ENCODE assay signal across 8 cellular contexts in genomic region chr16:2969545-2970521, GRCh38. TPM values are rescaled to one million over a fixed set of nuclear protein-coding genes. Genes with fewer than 3 reads are reported as not detected.
DNase-seq lines count a peak whose midpoint lies in the region; ATAC-seq and TF ChIP-seq lines count a peak whose summit lies in the region.

No MANE protein-coding gene starts in this region.

- H3K4me3 ChIP-seq in epithelial cell of esophagus (ENCODE audit: low read length) = peak overlapping the region; percentile 47
- peak overlapping the region; percentile 57 for H3K4me3 ChIP-seq in mononuclear cell (ENCODE audit: low read length)

- H3K4me3 Mint-ChIP-seq in activated CD8-positive, alpha-beta memory T cell treated with anti-CD3 and anti-CD28 coated beads, Interleukin-2, amount 10 ng/mL, durations not matched to agents 7 days and 5 days = peak overlapping the region; percentile 73

- peak; percentile 45 for TF ChIP-seq CTCF in epithelial cell of esophagus (IDR thresholded peaks at IDR 0.05; ENCODE audit: insufficient read depth, low read depth, low read length, missing control alignments)

- ATAC-seq in HG03045 (IDR thresholded peaks at IDR 0.05; ENCODE audit: unreplicated experiment) = peak; percentile 39
- ATAC-seq in activated CD8-positive, alpha-beta memory T cell treated with anti-CD3 and anti-CD28 coated beads, Interleukin-2, amount 10 ng/mL, durations not matched to agents 7 days and 5 days = peak; percentile 71

- peak; percentile 62 to 74 for DNase-seq in NCI-H2081 (lab: John Stamatoyannopoulos, UW)
- DNase-seq in NCI-H2081 treated with DMSO at 0.1 percent for 48 hours (lab: John Stamatoyannopoulos, UW) = no peak
- peak; percentile 81 for DNase-seq in NOMO-1 treated with DMSO at 0.1 percent for 48 hours (lab: John Stamatoyannopoulos, UW; ENCODE audit: unreplicated experiment)
- DNase-seq in activated CD8-positive, alpha-beta memory T cell treated with anti-CD3 and anti-CD28 coated beads, Interleukin-2, amount 10 ng/mL, durations not matched to agents 7 days and 5 days = peak; percentile 91
- peak; percentile 79 for DNase-seq in epithelial cell of esophagus (ENCODE audit: low read depth)
- DNase-seq in stimulated activated CD8-positive, alpha-beta memory T cell treated with anti-CD3 and anti-CD28 coated beads, Interleukin-7, amount 100 ng/mL, for 4 hours (ENCODE audit: low read depth in 2 of 2) = peak; percentile 25 to 61

- H3K27me3 Mint-ChIP-seq in activated CD8-positive, alpha-beta memory T cell treated with anti-CD3 and anti-CD28 coated beads, Interleukin-2, amount 10 ng/mL, durations not matched to agents 7 days and 5 days = peaks cover 15% of the 10 kb centered on the region

- no peaks in the 10 kb centered on the region for H3K9me3 ChIP-seq in mononuclear cell (ENCODE audit: low read depth, low read length)

- peaks cover 49% of the 10 kb centered on the region for H3K4me1 ChIP-seq in mononuclear cell (ENCODE audit: insufficient read depth, low read length)

- H3K27ac Mint-ChIP-seq in activated CD8-positive, alpha-beta memory T cell treated with anti-CD3 and anti-CD28 coated beads, Interleukin-2, amount 10 ng/mL, durations not matched to agents 7 days and 5 days = peak overlapping the region; percentile 77

- H3K9me3 Mint-ChIP-seq in activated CD8-positive, alpha-beta memory T cell treated with anti-CD3 and anti-CD28 coated beads, Interleukin-2, amount 10 ng/mL, durations not matched to agents 7 days and 5 days (ENCODE audit: low read depth) = no peaks in the 10 kb centered on the region

- CTCF ChIA-PET in activated CD8-positive, alpha-beta memory T cell treated with anti-CD3 and anti-CD28 coated beads, Interleukin-2, amount 10 ng/mL, durations not matched to agents 7 days and 5 days (lab: Charles Lee) = interaction anchor here (0.5 to 2.0 kb wide), 19 partner anchors 8 to 363 kb away, joined by 3 to 28 read pairs (median 3); partner anchors contain the start of genes PKMYT1 and TNFRSF12A

- H3K27me3 ChIP-seq in mononuclear cell (ENCODE audit: insufficient read depth, low read length) = peaks cover 24% of the 10 kb centered on the region

- H3K36me3 Mint-ChIP-seq in activated CD8-positive, alpha-beta memory T cell treated with anti-CD3 and anti-CD28 coated beads, Interleukin-2, amount 10 ng/mL, durations not matched to agents 7 days and 5 days = peaks cover 15% of the 10 kb centered on the region

- peaks cover 36% of the 10 kb centered on the region for H3K4me1 Mint-ChIP-seq in activated CD8-positive, alpha-beta memory T cell treated with anti-CD3 and anti-CD28 coated beads, Interleukin-2, amount 10 ng/mL, durations not matched to agents 7 days and 5 days

RNA-seq across cellular contexts. Expression of gene PAQR4, which starts 0.7 kb away (rescaled TPM):
- 10 to 100 TPM; 58.7 to 62.9 TPM for total RNA-seq in activated CD8-positive, alpha-beta memory T cell treated with anti-CD3 and anti-CD28 coated beads, Interleukin-2, amount 10 ng/mL, durations not matched to agents 7 days and 5 days
- total RNA-seq in mononuclear cell = 3.1 TPM

RNA-seq across cellular contexts. Expression of gene KREMEN2, which starts 5.8 kb away (rescaled TPM):
- under 1 TPM; 0.35 to 0.40 TPM for total RNA-seq in activated CD8-positive, alpha-beta memory T cell treated with anti-CD3 and anti-CD28 coated beads, Interleukin-2, amount 10 ng/mL, durations not matched to agents 7 days and 5 days
- total RNA-seq in mononuclear cell = not detected

RNA-seq across cellular contexts. Expression of gene PKMYT1, which starts 10.4 kb away (rescaled TPM):
- 100 to 1,000 TPM; 146 to 199 TPM for total RNA-seq in activated CD8-positive, alpha-beta memory T cell treated with anti-CD3 and anti-CD28 coated beads, Interleukin-2, amount 10 ng/mL, durations not matched to agents 7 days and 5 days
- 1.3 TPM for total RNA-seq in mononuclear cell

RNA-seq across cellular contexts. Expression of gene CLDN9, which starts 42.9 kb away (rescaled TPM):
- under 1 TPM; 0.09 to 0.15 TPM for total RNA-seq in activated CD8-positive, alpha-beta memory T cell treated with anti-CD3 and anti-CD28 coated beads, Interleukin-2, amount 10 ng/mL, durations not matched to agents 7 days and 5 days
- not detected for total RNA-seq in mononuclear cell

RNA-seq across cellular contexts. Expression of gene CLDN6, which starts 48.1 kb away (rescaled TPM):
- total RNA-seq in activated CD8-positive, alpha-beta memory T cell treated with anti-CD3 and anti-CD28 coated beads, Interleukin-2, amount 10 ng/mL, durations not matched to agents 7 days and 5 days = not detected
- not detected for total RNA-seq in mononuclear cell

Comparison
In these comparisons a context has a peak if more than half of its experiments do, and no peak if none do; other contexts are left out.
1. RNA of gene PAQR4, which starts 0.7 kb away (total RNA-seq): 58.7 to 62.9 TPM in activated CD8-positive, alpha-beta memory T cell treated with anti-CD3 and anti-CD28 coated beads, Interleukin-2, amount 10 ng/mL, durations not matched to agents 7 days and 5 days; 3.1 TPM in mononuclear cell (single experiment); every median in the first group is over 10 times any median in the second.
2. RNA of gene PKMYT1, which starts 10.4 kb away (total RNA-seq): 146 to 199 TPM in activated CD8-positive, alpha-beta memory T cell treated with anti-CD3 and anti-CD28 coated beads, Interleukin-2, amount 10 ng/mL, durations not matched to agents 7 days and 5 days; 1.3 TPM in mononuclear cell (single experiment); every median in the first group is over 10 times any median in the second.